In genomic region chr10:3606309-3606708, GRCh38 we compare ENCODE assay signal across 18 cellular contexts.
DNase-seq lines count a peak whose midpoint lies in the region; ATAC-seq lines count a peak whose summit lies in the region.
"Had no signal": no experiment of that assay in that cellular context is flagged by ENCODE, and none has a peak within 500 bp of the region (broad histone marks: within the 10 kb centered on the region; RNA-seq: fewer than 3 reads in every experiment).

No MANE protein-coding gene starts in this region.

- peak; percentile 98 for ATAC-seq in activated T-helper 17 cell treated with anti-CD3 and anti-CD28 coated beads, Interleukin-2, amount 50 U/mL, for 72 hours (replicated peaks)
- ATAC-seq: Right ventricle myocardium inferior had no signal

- no peak overlapping the region for H3K4me3 Mint-ChIP-seq in activated CD4-positive, alpha-beta T cell treated with anti-CD3 and anti-CD28 coated beads, Interleukin-2, amount 10 ng/mL, durations not matched to agents 24 days and 14 days
- H3K4me3 Mint-ChIP-seq in activated naive CD4-positive, alpha-beta T cell treated with anti-CD3 and anti-CD28 coated beads for 36 hours: no peak overlapping the region
- H3K4me3 Mint-ChIP-seq in activated T-helper 17 cell treated with anti-CD3 and anti-CD28 coated beads, Interleukin-2, amount 50 U/mL, for 72 hours: peak overlapping the region; percentile 18
- H3K4me3 Mint-ChIP-seq in stimulated activated naive CD8-positive, alpha-beta T cell treated with anti-CD3 and anti-CD28 coated beads, Interleukin-15, Interleukin-2, amounts not matched to agents 100 ng/mL and 50 ng/mL, for 24 hours: no peak overlapping the region
- H3K4me3 Mint-ChIP-seq: CD4-positive, alpha-beta T cell had no signal

- peaks cover 14% of the 10 kb centered on the region for H3K36me3 Mint-ChIP-seq in activated CD4-positive, alpha-beta T cell treated with anti-CD3 and anti-CD28 coated beads, Interleukin-2, amount 10 ng/mL, durations not matched to agents 24 days and 14 days (ENCODE audit: low read depth)
- peaks cover 5% of the 10 kb centered on the region for H3K36me3 Mint-ChIP-seq in activated naive CD4-positive, alpha-beta T cell treated with anti-CD3 and anti-CD28 coated beads for 36 hours (ENCODE audit: low read depth)
- H3K36me3 Mint-ChIP-seq in activated T-helper 17 cell treated with anti-CD3 and anti-CD28 coated beads, Interleukin-2, amount 50 U/mL, for 72 hours (ENCODE audit: low read depth): no peaks in the 10 kb centered on the region
- H3K36me3 Mint-ChIP-seq in stimulated activated naive CD8-positive, alpha-beta T cell treated with anti-CD3 and anti-CD28 coated beads, Interleukin-15, Interleukin-2, amounts not matched to agents 100 ng/mL and 50 ng/mL, for 24 hours (ENCODE audit: low read depth): peaks cover 18% of the 10 kb centered on the region

- peaks cover 4% of the 10 kb centered on the region for H3K4me1 Mint-ChIP-seq in activated CD4-positive, alpha-beta T cell treated with anti-CD3 and anti-CD28 coated beads, Interleukin-2, amount 10 ng/mL, durations not matched to agents 24 days and 14 days
- H3K4me1 Mint-ChIP-seq in activated naive CD4-positive, alpha-beta T cell treated with anti-CD3 and anti-CD28 coated beads for 36 hours (ENCODE audit: low read depth): peaks cover 10% of the 10 kb centered on the region
- H3K4me1 Mint-ChIP-seq in activated T-helper 17 cell treated with anti-CD3 and anti-CD28 coated beads, Interleukin-2, amount 50 U/mL, for 72 hours: peaks cover 7% of the 10 kb centered on the region
- peaks cover 18% of the 10 kb centered on the region for H3K4me1 Mint-ChIP-seq in stimulated activated naive CD8-positive, alpha-beta T cell treated with anti-CD3 and anti-CD28 coated beads, Interleukin-15, Interleukin-2, amounts not matched to agents 100 ng/mL and 50 ng/mL, for 24 hours (ENCODE audit: low read depth)
- H3K4me1 Mint-ChIP-seq: IgD-negative memory B cell had no signal

- CTCF ChIA-PET in activated naive CD4-positive, alpha-beta T cell treated with anti-CD3 and anti-CD28 coated beads for 36 hours (lab: Charles Lee): no interaction called here

- no peak for DNase-seq in activated CD4-positive, alpha-beta T cell treated with anti-CD3 and anti-CD28 coated beads, Interleukin-2, amount 10 ng/mL, durations not matched to agents 24 days and 14 days
- DNase-seq in activated CD4-positive, alpha-beta T cell treated with anti-CD3 and anti-CD28 coated beads, Interleukin-2, amount 50 U/mL, for 48 hours: no peak
- DNase-seq in activated naive CD4-positive, alpha-beta T cell treated with anti-CD3 and anti-CD28 coated beads for 36 hours: no peak
- DNase-seq in activated naive CD4-positive, alpha-beta T cell treated with Interleukin-2 at 50 U/mL for 16 hours: no peak
- no peak for DNase-seq in NCI-H69 (lab: John Stamatoyannopoulos, UW)
- DNase-seq: CD4-positive, alpha-beta T cell; H7; MM.1S; NCI-H2029; NCI-H446; NCI-H524 treated with DMSO at 0.1 percent for 48 hours; NCI-H82; NK-92 treated with Interleukin-12 subunit alpha and Interleukin-12 subunit beta, amount 100 ng/mL, for 24 hours; PC-9 had no signal

- intact Hi-C loops in activated CD4-positive, alpha-beta T cell treated with anti-CD3 and anti-CD28 coated beads, Interleukin-2, amount 10 ng/mL, durations not matched to agents 24 days and 14 days (cut with micrococcal nuclease): loop anchor here (1.0 to 5.0 kb wide), 3 partner anchors 16 to 176 kb away; no protein-coding TSS in a partner anchor
- intact Hi-C loops in activated naive CD4-positive, alpha-beta T cell treated with anti-CD3 and anti-CD28 coated beads for 36 hours (cut with micrococcal nuclease): loop anchor here (2.0 kb wide), 1 partner anchor 176 kb away; no protein-coding TSS in a partner anchor

- peak overlapping the region; percentile 30 for H3K27ac Mint-ChIP-seq in activated CD4-positive, alpha-beta T cell treated with anti-CD3 and anti-CD28 coated beads, Interleukin-2, amount 10 ng/mL, durations not matched to agents 24 days and 14 days
- peak overlapping the region; percentile 40 for H3K27ac Mint-ChIP-seq in activated naive CD4-positive, alpha-beta T cell treated with anti-CD3 and anti-CD28 coated beads for 36 hours
- peak overlapping the region; percentile 40 for H3K27ac Mint-ChIP-seq in activated T-helper 17 cell treated with anti-CD3 and anti-CD28 coated beads, Interleukin-2, amount 50 U/mL, for 72 hours
- H3K27ac Mint-ChIP-seq in stimulated activated naive CD8-positive, alpha-beta T cell treated with anti-CD3 and anti-CD28 coated beads, Interleukin-15, Interleukin-2, amounts not matched to agents 100 ng/mL and 50 ng/mL, for 24 hours: peak overlapping the region; percentile 38
- H3K27ac Mint-ChIP-seq: CD4-positive, alpha-beta T cell had no signal

- H3K27me3 Mint-ChIP-seq in activated CD4-positive, alpha-beta T cell treated with anti-CD3 and anti-CD28 coated beads, Interleukin-2, amount 10 ng/mL, durations not matched to agents 24 days and 14 days: peaks cover 18% of the 10 kb centered on the region
- peaks cover 2% of the 10 kb centered on the region for H3K27me3 Mint-ChIP-seq in activated naive CD4-positive, alpha-beta T cell treated with anti-CD3 and anti-CD28 coated beads for 36 hours (ENCODE audit: low read depth)
- no peaks in the 10 kb centered on the region for H3K27me3 Mint-ChIP-seq in activated T-helper 17 cell treated with anti-CD3 and anti-CD28 coated beads, Interleukin-2, amount 50 U/mL, for 72 hours
- H3K27me3 Mint-ChIP-seq in stimulated activated naive CD8-positive, alpha-beta T cell treated with anti-CD3 and anti-CD28 coated beads, Interleukin-15, Interleukin-2, amounts not matched to agents 100 ng/mL and 50 ng/mL, for 24 hours: peaks cover 23% of the 10 kb centered on the region
- H3K27me3 Mint-ChIP-seq: CD4-positive, alpha-beta T cell had no signal

- peaks cover 44% of the 10 kb centered on the region for H3K9me3 Mint-ChIP-seq in activated CD4-positive, alpha-beta T cell treated with anti-CD3 and anti-CD28 coated beads, Interleukin-2, amount 10 ng/mL, durations not matched to agents 24 days and 14 days
- H3K9me3 Mint-ChIP-seq in activated naive CD4-positive, alpha-beta T cell treated with anti-CD3 and anti-CD28 coated beads for 36 hours: peaks cover 34% of the 10 kb centered on the region
- peaks cover 7% of the 10 kb centered on the region for H3K9me3 Mint-ChIP-seq in activated T-helper 17 cell treated with anti-CD3 and anti-CD28 coated beads, Interleukin-2, amount 50 U/mL, for 72 hours
- peaks cover 42% of the 10 kb centered on the region for H3K9me3 Mint-ChIP-seq in stimulated activated naive CD8-positive, alpha-beta T cell treated with anti-CD3 and anti-CD28 coated beads, Interleukin-15, Interleukin-2, amounts not matched to agents 100 ng/mL and 50 ng/mL, for 24 hours
